Comparison of ENCODE assay signal across 8 cellular contexts in genomic region chr22:36873614-36874308, GRCh38. TPM values are rescaled to one million over a fixed set of nuclear protein-coding genes. Genes with fewer than 3 reads are reported as not detected.
DNase-seq lines count a peak whose midpoint lies in the region; ATAC-seq and TF ChIP-seq lines count a peak whose summit lies in the region.

No MANE protein-coding gene starts in this region.

- peak; percentile 11 for TF ChIP-seq CTCF in colonic mucosa (IDR thresholded peaks at IDR 0.05)
- peak; percentile 50 for TF ChIP-seq CTCF in lower lobe of right lung (IDR thresholded peaks at IDR 0.05)

- H3K4me3 ChIP-seq in colonic mucosa (no peak overlapping the region), lower lobe of right lung (no peak overlapping the region), thymus (ENCODE audit: low read length) (no peak overlapping the region)

- WGBS in thymus, result 77% methylated on average over 6 of the region's 6 CpGs

- peak overlapping the region in 1 of 2 donors; percentile 43 for H3K9ac ChIP-seq in colonic mucosa (ENCODE audit: low read depth in 2 of 2, low read length in 2 of 2)

- DNase-seq in EH (ENCODE audit: low read depth) (peak; percentile 64), colonic mucosa (no peak), lower lobe of right lung (peak; percentile 81), NCI-H774 (lab: John Stamatoyannopoulos, UW) (no peak)

- no peaks in the 10 kb centered on the region for H3K27me3 ChIP-seq in colonic mucosa
- H3K27me3 ChIP-seq in lower lobe of right lung (ENCODE audit: low read depth), result no peaks in the 10 kb centered on the region
- H3K27me3 ChIP-seq in thymus (ENCODE audit: control insufficient read depth, insufficient read depth), result no peaks in the 10 kb centered on the region

- intact Hi-C loops in colonic mucosa (cut with DNase I), result no loop called here
- intact Hi-C loops in lower lobe of right lung (cut with DNase I), result no loop called here

- peak overlapping the region; percentile 25 for H3K27ac ChIP-seq in colonic mucosa
- peak overlapping the region; percentile 73 for H3K27ac ChIP-seq in lower lobe of right lung
- peak overlapping the region; percentile 11 for H3K27ac ChIP-seq in thymus (ENCODE audit: low read depth)

- no peaks in the 10 kb centered on the region for H3K9me3 ChIP-seq in colonic mucosa
- H3K9me3 ChIP-seq in lower lobe of right lung, result no peaks in the 10 kb centered on the region
- no peaks in the 10 kb centered on the region for H3K9me3 ChIP-seq in thymus (ENCODE audit: control insufficient read depth)

- ATAC-seq in GM19395 (IDR thresholded peaks at IDR 0.05; ENCODE audit: unreplicated experiment) (peak; percentile 90), HG03442 (IDR thresholded peaks at IDR 0.05; ENCODE audit: unreplicated experiment) (peak; percentile 77), SK-N-SH treated with all-trans-retinoic acid at 6 μM for 48 hours (peak; percentile 91), lower lobe of right lung (peak; percentile 90 to 91)

- H3K36me3 ChIP-seq in colonic mucosa, result no peaks in the 10 kb centered on the region
- peaks cover 4% of the 10 kb centered on the region for H3K36me3 ChIP-seq in lower lobe of right lung
- H3K36me3 ChIP-seq in thymus (ENCODE audit: control insufficient read depth, insufficient read depth), result no peaks in the 10 kb centered on the region

- no peaks in the 10 kb centered on the region for H3K4me1 ChIP-seq in colonic mucosa
- peaks cover 19% of the 10 kb centered on the region for H3K4me1 ChIP-seq in lower lobe of right lung
- no peaks in the 10 kb centered on the region for H3K4me1 ChIP-seq in thymus (ENCODE audit: control insufficient read depth, insufficient read depth, low read length)

TF ChIP-seq in SK-N-SH treated with all-trans-retinoic acid at 6 μM for 48 hours, 23 proteins besides CTCF, POLR2A, EP300 and RAD21:
- TF ChIP-seq GLIS3 (CRISPR knock-in tag; IDR thresholded peaks at IDR 0.05) (no peak), ZNF70 (CRISPR knock-in tag; IDR thresholded peaks at IDR 0.05) (no peak), ZNF8 (CRISPR knock-in tag; IDR thresholded peaks at IDR 0.05) (no peak), RARB (CRISPR knock-in tag; IDR thresholded peaks at IDR 0.05) (no peak), ZFP3 (CRISPR knock-in tag; IDR thresholded peaks at IDR 0.05) (no peak), ARNTL (CRISPR knock-in tag; IDR thresholded peaks at IDR 0.05; ENCODE audit: borderline replicate concordance, low read depth) (no peak), SNAI2 (CRISPR knock-in tag; IDR thresholded peaks at IDR 0.05) (no peak), CSDC2 (CRISPR knock-in tag; IDR thresholded peaks at IDR 0.05) (no peak), ESRRG (CRISPR knock-in tag; IDR thresholded peaks at IDR 0.05) (no peak), BACH2 (CRISPR knock-in tag; IDR thresholded peaks at IDR 0.05; ENCODE audit: borderline replicate concordance) (no peak), TCF4 (CRISPR knock-in tag; IDR thresholded peaks at IDR 0.05; ENCODE audit: borderline replicate concordance) (no peak), ZNF565 (CRISPR knock-in tag; conservative IDR thresholded peaks at IDR 0.05; ENCODE audit: low read depth) (no peak), PPARA (CRISPR knock-in tag; IDR thresholded peaks at IDR 0.05; ENCODE audit: borderline replicate concordance) (no peak), ISL1 (CRISPR knock-in tag; IDR thresholded peaks at IDR 0.05) (no peak), OSR1 (CRISPR knock-in tag; IDR thresholded peaks at IDR 0.05) (no peak), ZC3H10 (CRISPR knock-in tag; IDR thresholded peaks at IDR 0.05) (no peak), ZFP30 (CRISPR knock-in tag; IDR thresholded peaks at IDR 0.05) (no peak)
- TF ChIP-seq, protein P1, sequence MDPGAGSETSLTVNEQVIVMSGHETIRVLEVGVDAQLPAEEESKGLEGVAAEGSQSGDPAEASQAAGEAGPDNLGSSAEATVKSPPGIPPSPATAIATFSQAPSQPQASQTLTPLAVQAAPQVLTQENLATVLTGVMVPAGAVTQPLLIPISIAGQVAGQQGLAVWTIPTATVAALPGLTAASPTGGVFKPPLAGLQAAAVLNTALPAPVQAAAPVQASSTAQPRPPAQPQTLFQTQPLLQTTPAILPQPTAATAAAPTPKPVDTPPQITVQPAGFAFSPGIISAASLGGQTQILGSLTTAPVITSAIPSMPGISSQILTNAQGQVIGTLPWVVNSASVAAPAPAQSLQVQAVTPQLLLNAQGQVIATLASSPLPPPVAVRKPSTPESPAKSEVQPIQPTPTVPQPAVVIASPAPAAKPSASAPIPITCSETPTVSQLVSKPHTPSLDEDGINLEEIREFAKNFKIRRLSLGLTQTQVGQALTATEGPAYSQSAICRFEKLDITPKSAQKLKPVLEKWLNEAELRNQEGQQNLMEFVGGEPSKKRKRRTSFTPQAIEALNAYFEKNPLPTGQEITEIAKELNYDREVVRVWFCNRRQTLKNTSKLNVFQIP (CRISPR knock-in tag; IDR thresholded peaks at IDR 0.05; ENCODE audit: borderline replicate concordance, low read depth), result no peak
- TF ChIP-seq, protein P2, sequence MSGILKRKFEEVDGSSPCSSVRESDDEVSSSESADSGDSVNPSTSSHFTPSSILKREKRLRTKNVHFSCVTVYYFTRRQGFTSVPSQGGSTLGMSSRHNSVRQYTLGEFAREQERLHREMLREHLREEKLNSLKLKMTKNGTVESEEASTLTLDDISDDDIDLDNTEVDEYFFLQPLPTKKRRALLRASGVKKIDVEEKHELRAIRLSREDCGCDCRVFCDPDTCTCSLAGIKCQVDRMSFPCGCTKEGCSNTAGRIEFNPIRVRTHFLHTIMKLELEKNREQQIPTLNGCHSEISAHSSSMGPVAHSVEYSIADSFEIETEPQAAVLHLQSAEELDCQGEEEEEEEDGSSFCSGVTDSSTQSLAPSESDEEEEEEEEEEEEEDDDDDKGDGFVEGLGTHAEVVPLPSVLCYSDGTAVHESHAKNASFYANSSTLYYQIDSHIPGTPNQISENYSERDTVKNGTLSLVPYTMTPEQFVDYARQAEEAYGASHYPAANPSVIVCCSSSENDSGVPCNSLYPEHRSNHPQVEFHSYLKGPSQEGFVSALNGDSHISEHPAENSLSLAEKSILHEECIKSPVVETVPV (CRISPR knock-in tag; IDR thresholded peaks at IDR 0.05), result no peak
- TF ChIP-seq, protein P3, sequence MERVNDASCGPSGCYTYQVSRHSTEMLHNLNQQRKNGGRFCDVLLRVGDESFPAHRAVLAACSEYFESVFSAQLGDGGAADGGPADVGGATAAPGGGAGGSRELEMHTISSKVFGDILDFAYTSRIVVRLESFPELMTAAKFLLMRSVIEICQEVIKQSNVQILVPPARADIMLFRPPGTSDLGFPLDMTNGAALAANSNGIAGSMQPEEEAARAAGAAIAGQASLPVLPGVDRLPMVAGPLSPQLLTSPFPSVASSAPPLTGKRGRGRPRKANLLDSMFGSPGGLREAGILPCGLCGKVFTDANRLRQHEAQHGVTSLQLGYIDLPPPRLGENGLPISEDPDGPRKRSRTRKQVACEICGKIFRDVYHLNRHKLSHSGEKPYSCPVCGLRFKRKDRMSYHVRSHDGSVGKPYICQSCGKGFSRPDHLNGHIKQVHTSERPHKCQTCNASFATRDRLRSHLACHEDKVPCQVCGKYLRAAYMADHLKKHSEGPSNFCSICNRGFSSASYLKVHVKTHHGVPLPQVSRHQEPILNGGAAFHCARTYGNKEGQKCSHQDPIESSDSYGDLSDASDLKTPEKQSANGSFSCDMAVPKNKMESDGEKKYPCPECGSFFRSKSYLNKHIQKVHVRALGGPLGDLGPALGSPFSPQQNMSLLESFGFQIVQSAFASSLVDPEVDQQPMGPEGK (CRISPR knock-in tag; IDR thresholded peaks at IDR 0.05; ENCODE audit: borderline replicate concordance), result no peak
TF ChIP-seq in SK-N-SH treated with all-trans-retinoic acid at 6 μM for 48 hours: peak in this region for 0.

RNA-seq across cellular contexts. Expression of gene NCF4, which starts 13.0 kb away (rescaled TPM):
- total RNA-seq in colonic mucosa, result 1 to 10 TPM; 4.4 to 8.5 TPM
- 55.3 TPM for total RNA-seq in lower lobe of right lung
- 24.0 TPM for polyA plus RNA-seq in thymus

RNA-seq across cellular contexts. Expression of gene CSF2RB, which starts 39.7 kb away (rescaled TPM):
- total RNA-seq in colonic mucosa (1 to 10 TPM; 2.1 to 5.2 TPM), lower lobe of right lung (30.1 TPM)
- polyA plus RNA-seq in thymus, result 14.6 TPM

RNA-seq across cellular contexts. Expression of gene PVALB, which starts 56.9 kb away (rescaled TPM):
- total RNA-seq in colonic mucosa (not detected), lower lobe of right lung (4.5 TPM)
- 2.2 TPM for polyA plus RNA-seq in thymus

Comparison
In these comparisons a context has a peak if more than half of its experiments do, and no peak if none do; other contexts are left out.
1. DNase-seq: peak in EH (single experiment) and lower lobe of right lung (single experiment); none in colonic mucosa (single experiment) and NCI-H774 (single experiment).
2. H3K27ac ChIP-seq: peak in every context shown above with its lines; median percentile 73 in lower lobe of right lung; 25 in colonic mucosa; 11 in thymus.
3. Peak in every context shown above with its lines, with median percentiles within 50 percentile points of each other: ATAC-seq.